ENCODE assay signal across 16 cellular contexts in the genomic region with DNA sequence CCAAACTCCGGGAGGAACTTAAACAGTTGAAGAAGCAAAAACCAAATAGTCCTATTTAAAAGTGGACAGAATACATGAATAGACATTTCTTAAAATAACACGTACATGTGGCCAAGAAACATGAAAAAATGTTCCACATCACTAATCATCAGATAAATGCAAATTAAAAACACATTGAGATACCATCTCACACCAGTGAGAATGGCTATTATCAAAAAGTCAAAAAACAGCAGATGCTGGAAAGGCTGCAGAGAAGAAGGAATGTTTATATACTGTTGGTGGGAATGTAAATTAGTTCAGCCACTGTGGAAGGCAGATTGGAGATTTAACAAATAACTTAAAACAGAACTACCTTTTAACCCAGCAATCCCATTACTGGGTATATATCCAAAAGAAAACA.
DNase-seq lines count a peak whose midpoint lies in the region; ATAC-seq and TF ChIP-seq lines count a peak whose summit lies in the region.
"Had no signal": no experiment of that assay in that cellular context is flagged by ENCODE, and none has a peak within 500 bp of the region (broad histone marks: within the 10 kb centered on the region; RNA-seq: fewer than 3 reads in every experiment).

No MANE protein-coding gene starts in this region.

- H3K9me3 Mint-ChIP-seq in stimulated activated naive CD8-positive, alpha-beta T cell treated with anti-CD3 and anti-CD28 coated beads, Interleukin-15, amount 100 ng/mL, for 72 hours, result peaks cover 10 to 22% of the 10 kb centered on the region in 2 donors

- H3K4me1 Mint-ChIP-seq in stimulated activated naive CD8-positive, alpha-beta T cell treated with anti-CD3 and anti-CD28 coated beads, Interleukin-15, amount 100 ng/mL, for 72 hours, result no peaks in the 10 kb centered on the region

- CTCF ChIA-PET in SK-N-SH (lab: Yijun Ruan, JAX), result no interaction called here

- no peaks in the 10 kb centered on the region for H3K27me3 ChIP-seq in SK-N-SH (ENCODE audit: insufficient read depth)
- H3K27me3 ChIP-seq: BE2C, BLaER1 had no signal

- H3K27me3 Mint-ChIP-seq in stimulated activated naive CD8-positive, alpha-beta T cell treated with anti-CD3 and anti-CD28 coated beads, Interleukin-15, amount 100 ng/mL, for 72 hours, result no peaks in the 10 kb centered on the region
- H3K27me3 Mint-ChIP-seq: CD4-positive, alpha-beta T cell had no signal

- no peak for TF ChIP-seq RAD21 in SK-N-SH (IDR thresholded peaks at IDR 0.05; ENCODE audit: low read length)

- H3K27ac Mint-ChIP-seq in stimulated activated naive CD8-positive, alpha-beta T cell treated with anti-CD3 and anti-CD28 coated beads, Interleukin-15, amount 100 ng/mL, for 72 hours, result no peak overlapping the region
- H3K27ac Mint-ChIP-seq: CD4-positive, alpha-beta T cell; CD8-positive, alpha-beta T cell had no signal

- no peak overlapping the region for H3K4me3 Mint-ChIP-seq in stimulated activated naive CD8-positive, alpha-beta T cell treated with anti-CD3 and anti-CD28 coated beads, Interleukin-15, amount 100 ng/mL, for 72 hours
- H3K4me3 Mint-ChIP-seq: CD4-positive, alpha-beta T cell; CD8-positive, alpha-beta T cell had no signal

- no peaks in the 10 kb centered on the region for H3K9me3 ChIP-seq in SK-N-SH
- H3K9me3 ChIP-seq: BE2C, BLaER1, Caco-2 had no signal

- H3F3A ChIP-seq in SK-N-SH (replicated peaks; ENCODE audit: insufficient read depth), result no peaks in the 10 kb centered on the region

- peak in 1 of 2 experiments; percentile 62; a peak in 2 of 4 replicates for TF ChIP-seq EP300 in SK-N-SH (IDR thresholded peaks at IDR 0.05; ENCODE audit: borderline replicate concordance in 1 of 2, low read depth in 1 of 2, low read length in 1 of 2)

- no peak for TF ChIP-seq CTCF in SK-N-SH (IDR thresholded peaks at IDR 0.05)

- no peaks in the 10 kb centered on the region for H3K36me3 ChIP-seq in SK-N-SH (replicated peaks in 1 of 2; ENCODE audit: control insufficient read depth in 1 of 2, insufficient read depth in 2 of 2, low read length in 1 of 2)
- H3K36me3 ChIP-seq: BE2C, BLaER1 had no signal

- DNase-seq in DMS 273 treated with DMSO at 0.1 percent for 48 hours (lab: John Stamatoyannopoulos, UW) (peak; percentile 1), SK-N-SH (no peak)
- no peak for DNase-seq in stimulated activated naive CD8-positive, alpha-beta T cell treated with anti-CD3 and anti-CD28 coated beads, Interleukin-15, amount 100 ng/mL, for 72 hours
- DNase-seq in activated naive CD4-positive, alpha-beta T cell treated with Interleukin-2 at 50 U/mL for 16 hours, result no peak
- DNase-seq: 8988T; ACHN; BE2C; Caco-2; Calu3; CD4-positive, alpha-beta T cell; CD8-positive, alpha-beta T cell; DMS79 treated with DMSO at 0.1 percent for 48 hours; GF-D8 had no signal

- H3K27ac ChIP-seq in SK-N-SH (ENCODE audit: low read depth in 2 of 2, low read length in 1 of 2), result no peak overlapping the region
- H3K27ac ChIP-seq: BLaER1, C4-2B had no signal

- H4K20me1 ChIP-seq in SK-N-SH (ENCODE audit: insufficient read depth), result no peaks in the 10 kb centered on the region
- H4K20me1 ChIP-seq: BLaER1 had no signal

- WGBS in SK-N-SH (ENCODE audit: low lambda C conversion rate), result 36% methylated on average over 2 of the region's 2 CpGs

- POLR2A ChIA-PET in SK-N-SH (lab: Yijun Ruan, JAX), result no interaction called here

- H3K4me2 ChIP-seq in SK-N-SH, result no peak overlapping the region
- H3K4me2 ChIP-seq: BLaER1 had no signal

- no peaks in the 10 kb centered on the region for H3K4me1 ChIP-seq in SK-N-SH (ENCODE audit: control insufficient read depth in 1 of 2, insufficient read depth in 2 of 2, low read depth in 1 of 2, low read length in 1 of 2)
- H3K4me1 ChIP-seq: BLaER1, Caco-2 had no signal

- H3K4me3 ChIP-seq in SK-N-SH (ENCODE audit: low read depth in 2 of 2, low read length in 1 of 2), result no peak overlapping the region
- H3K4me3 ChIP-seq: BLaER1 had no signal

- no peak overlapping the region for H3K9ac ChIP-seq in SK-N-SH
- H3K9ac ChIP-seq: BLaER1 had no signal

- no peaks in the 10 kb centered on the region for H3K9me2 ChIP-seq in SK-N-SH

- H2AFZ ChIP-seq in SK-N-SH (ENCODE audit: low read depth), result no peak overlapping the region

- no peak for ATAC-seq in HG03354 (IDR thresholded peaks at IDR 0.05; ENCODE audit: poor library complexity, severe bottlenecking, unreplicated experiment)
- no peak for ATAC-seq in stimulated activated naive CD8-positive, alpha-beta T cell treated with anti-CD3 and anti-CD28 coated beads, Interleukin-15, amount 100 ng/mL, for 72 hours
- ATAC-seq: CD8-positive, alpha-beta T cell had no signal

- no peaks in the 10 kb centered on the region for H3K79me2 ChIP-seq in SK-N-SH (ENCODE audit: insufficient read depth)

TF ChIP-seq in SK-N-SH, 30 proteins besides CTCF, POLR2A, EP300 and RAD21:
- TF ChIP-seq GATA2 (CRISPR knock-in tag; IDR thresholded peaks at IDR 0.05) (peak; percentile 85), MEF2A (IDR thresholded peaks at IDR 0.05; ENCODE audit: borderline replicate concordance, low read depth) (no peak), RCOR1 (IDR thresholded peaks at IDR 0.05; ENCODE audit: low read length) (peak; percentile 77; the same call in 1 of the 2 replicates)
